In the genomic region with DNA sequence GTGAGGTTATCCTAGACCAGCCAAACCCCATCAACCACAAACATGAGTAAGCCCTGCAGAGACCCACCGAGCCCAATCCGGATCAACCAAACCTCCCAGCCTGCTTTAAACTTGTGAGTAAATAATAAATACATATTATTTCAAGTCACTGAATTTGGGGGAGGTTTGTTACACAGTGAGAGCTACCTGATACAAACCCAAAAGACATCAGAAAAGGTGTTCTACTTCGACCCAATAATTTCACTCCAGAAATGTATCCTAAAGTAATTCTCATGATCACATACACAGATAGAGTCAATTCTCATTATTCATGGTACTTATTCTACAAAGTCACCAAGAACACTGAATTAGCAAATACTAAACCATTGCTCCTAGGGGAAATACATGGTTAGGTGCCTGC, we compare ENCODE assay signal across 25 cellular contexts. TPM values are rescaled to one million over a fixed set of nuclear protein-coding genes. Genes with fewer than 3 reads are reported as not detected.
DNase-seq lines count a peak whose midpoint lies in the region; ATAC-seq, FAIRE-seq and TF ChIP-seq lines count a peak whose summit lies in the region.
"Had no signal": no experiment of that assay in that cellular context is flagged by ENCODE, and none has a peak within 500 bp of the region (broad histone marks: within the 10 kb centered on the region; RNA-seq: fewer than 3 reads in every experiment).

No MANE protein-coding gene starts in this region.

- POLR2A ChIA-PET in HepG2 (lab: Yijun Ruan, JAX), result no interaction called here
- POLR2A ChIA-PET in K562 (lab: Yijun Ruan, JAX), result no interaction called here

- ATAC-seq in HepG2 (no peak), right lobe of liver (no peak), K562 (no peak), upper lobe of right lung (no peak), HG03135 (IDR thresholded peaks at IDR 0.05; ENCODE audit: unreplicated experiment) (no peak)
- ATAC-seq: A549, GM12878 had no signal

- H3K9me3 ChIP-seq in HepG2 (ENCODE audit: low read length) (no peaks in the 10 kb centered on the region), right lobe of liver (no peaks in the 10 kb centered on the region), K562 (replicated peaks; ENCODE audit: control insufficient read depth, insufficient read depth, low read depth, low read length) (no peaks in the 10 kb centered on the region), upper lobe of right lung (no peaks in the 10 kb centered on the region), colonic mucosa (no peaks in the 10 kb centered on the region)
- H3K9me3 ChIP-seq: BE2C, HAP-1 had no signal

- no peak for FAIRE-seq in HepG2 (lab: Jason Lieb, UNC)
- FAIRE-seq in K562 (lab: Jason Lieb, UNC), result no peak
- FAIRE-seq: A549, GM12878, GM19239, H54 had no signal

- H3K4me1 ChIP-seq in HepG2 (ENCODE audit: insufficient read depth, low read length) (peaks cover 12% of the 10 kb centered on the region), right lobe of liver (no peaks in the 10 kb centered on the region), K562 (replicated peaks in 1 of 2; ENCODE audit: control insufficient read depth in 2 of 2, insufficient read depth in 2 of 2, low read length in 2 of 2) (no peaks in the 10 kb centered on the region; a peak in 1 of 5 replicates), upper lobe of right lung (no peaks in the 10 kb centered on the region), colonic mucosa (no peaks in the 10 kb centered on the region)
- H3K4me1 ChIP-seq: BE2C, HAP-1 had no signal

- H3K4me2 ChIP-seq in HepG2 (ENCODE audit: low read depth, low read length), result no peak overlapping the region
- no peak overlapping the region for H3K4me2 ChIP-seq in K562 (ENCODE audit: insufficient read depth, low read length)
- H3K4me2 ChIP-seq: A549; BLaER1 treated with 17β-estradiol and CSF1 and Interleukin-3, amounts not matched to agents 10 nM and 100 nM had no signal

- TF ChIP-seq POLR2A in HepG2 (IDR thresholded peaks at IDR 0.05; ENCODE audit: insufficient read depth in 1 of 2, low read depth in 2 of 2, low read length in 2 of 2) (no peak), right lobe of liver (IDR thresholded peaks at IDR 0.05) (no peak), K562 (conservative IDR thresholded peaks at IDR 0.05) (no peak)

- CTCF ChIA-PET in HepG2 (lab: Yijun Ruan, JAX; ENCODE audit: low intra/inter-chr PET ratio, low total read pairs), result no interaction called here
- CTCF ChIA-PET in K562 (lab: Yijun Ruan, JAX; ENCODE audit: low intra/inter-chr PET ratio), result no interaction called here

- no peaks in the 10 kb centered on the region for H3K27me3 ChIP-seq in HepG2 (ENCODE audit: control insufficient read depth in 1 of 2, insufficient read depth in 2 of 2, low read length in 2 of 2)
- no peaks in the 10 kb centered on the region for H3K27me3 ChIP-seq in right lobe of liver
- H3K27me3 ChIP-seq in K562 (ENCODE audit: control insufficient read depth in 2 of 2, insufficient read depth in 2 of 2, low read length in 2 of 2), result no peaks in the 10 kb centered on the region
- H3K27me3 ChIP-seq in upper lobe of right lung, result no peaks in the 10 kb centered on the region
- no peaks in the 10 kb centered on the region for H3K27me3 ChIP-seq in colonic mucosa
- H3K27me3 ChIP-seq: BE2C; BLaER1 treated with 17β-estradiol and CSF1 and Interleukin-3, amounts not matched to agents 10 nM and 100 nM had no signal

- H3K9ac ChIP-seq in HepG2 (ENCODE audit: insufficient read depth, low read depth, low read length) (no peak overlapping the region), K562 (ENCODE audit: insufficient read depth in 1 of 2, low read depth in 2 of 2, low read length in 2 of 2) (no peak overlapping the region), colonic mucosa (ENCODE audit: low read depth in 2 of 2, low read length in 2 of 2) (no peak overlapping the region)
- H3K9ac ChIP-seq: BLaER1 treated with 17β-estradiol and CSF1 and Interleukin-3, amounts not matched to agents 10 nM and 100 nM had no signal

- intact Hi-C loops in HepG2 (cut with micrococcal nuclease; ENCODE audit: unreplicated experiment) (no loop called here), right lobe of liver (cut with DNase I) (no loop called here), K562 (cut with micrococcal nuclease) (no loop called here), upper lobe of right lung (cut with DNase I) (no loop called here), colonic mucosa (cut with DNase I) (no loop called here)

- no peaks in the 10 kb centered on the region for H3K79me2 ChIP-seq in HepG2 (ENCODE audit: insufficient read depth, low read length)
- H3K79me2 ChIP-seq in K562 (ENCODE audit: control insufficient read depth, insufficient read depth, low read length), result no peaks in the 10 kb centered on the region

- H3K36me3 ChIP-seq in HepG2 (replicated peaks in 1 of 2; ENCODE audit: control insufficient read depth in 1 of 2, insufficient read depth in 2 of 2, low read length in 2 of 2) (no peaks in the 10 kb centered on the region), right lobe of liver (no peaks in the 10 kb centered on the region), K562 (ENCODE audit: control insufficient read depth, insufficient read depth, low read length) (0 out of 3 replicates have a peak, but pooled peaks cover 2% of the 10 kb centered on the region), upper lobe of right lung (no peaks in the 10 kb centered on the region), colonic mucosa (no peaks in the 10 kb centered on the region)
- H3K36me3 ChIP-seq: BE2C; BLaER1 treated with 17β-estradiol and CSF1 and Interleukin-3, amounts not matched to agents 10 nM and 100 nM; HAP-1 had no signal

- H3K27ac ChIP-seq in HepG2 (ENCODE audit: extremely low read length, insufficient read depth, low read length) (no peak overlapping the region), right lobe of liver (no peak overlapping the region), K562 (ENCODE audit: extremely low read depth, low read depth, low read length) (no peak overlapping the region), upper lobe of right lung (no peak overlapping the region), colonic mucosa (no peak overlapping the region)
- H3K27ac ChIP-seq: A549; BLaER1 treated with 17β-estradiol and CSF1 and Interleukin-3, amounts not matched to agents 10 nM and 100 nM had no signal

- in situ Hi-C loops in HepG2 (cut with HindIII; ENCODE audit: extremely low pct_ligation_motif_present, low pct_unique_long_range_greater_than_20kb) (no loop called here), K562 (cut with MboI) (no loop called here)

- H4K20me1 ChIP-seq in HepG2 (ENCODE audit: insufficient read depth, low read length) (no peaks in the 10 kb centered on the region), K562 (replicated peaks; ENCODE audit: control insufficient read depth, insufficient read depth, low read length) (no peaks in the 10 kb centered on the region)
- H4K20me1 ChIP-seq: BLaER1 treated with 17β-estradiol and CSF1 and Interleukin-3, amounts not matched to agents 10 nM and 100 nM had no signal

- BruUV-seq in HepG2 (replicated peaks; lab: Mats Ljungman, UMichigan) (no TSS peak), K562 (replicated peaks; lab: Mats Ljungman, UMichigan) (no TSS peak)

- DNase-seq in HepG2 (ENCODE audit: low spot score) (no peak), right lobe of liver (no peak), K562 (ENCODE audit: extremely low read depth in 1 of 4, low spot score in 3 of 4) (no peak), mesenteric fat pad (ENCODE audit: low spot score) (peak; percentile 26), upper lobe of right lung (peak; percentile 6), colonic mucosa (no peak)
- no peak for DNase-seq in activated CD8-positive, alpha-beta memory T cell treated with anti-CD3 and anti-CD28 coated beads for 24 hours
- DNase-seq: 8988T; ACHN; AML-193; BE2C; Calu3; CD4-positive, alpha-beta T cell; CD8-positive, alpha-beta memory T cell; DMS153; EL; GDM1; GOT3 had no signal

- TF ChIP-seq EP300 in HepG2 (IDR thresholded peaks at IDR 0.05; ENCODE audit: low read depth in 2 of 2, low read length in 2 of 2), result no peak
- no peak for TF ChIP-seq EP300 in HepG2 (CRISPR knock-in tag; IDR thresholded peaks at IDR 0.05; ENCODE audit: borderline replicate concordance)
- no peak for TF ChIP-seq EP300 in K562 (IDR thresholded peaks at IDR 0.05; ENCODE audit: low read length)

- no peak for TF ChIP-seq CTCF in HepG2 (CRISPR knock-in tag; IDR thresholded peaks at IDR 0.05)
- TF ChIP-seq CTCF in right lobe of liver (IDR thresholded peaks at IDR 0.05), result no peak
- TF ChIP-seq CTCF in K562 (IDR thresholded peaks at IDR 0.05 in 2 of 3, conservative IDR thresholded peaks at IDR 0.05 in 1 of 3; ENCODE audit: insufficient read depth in 2 of 3, low read depth in 1 of 3, low read length in 3 of 3), result no peak
- TF ChIP-seq CTCF in upper lobe of right lung (IDR thresholded peaks at IDR 0.05), result no peak
- TF ChIP-seq CTCF in colonic mucosa (IDR thresholded peaks at IDR 0.05), result no peak

- no peaks in the 10 kb centered on the region for H3K9me1 ChIP-seq in K562 (ENCODE audit: control insufficient read depth, insufficient read depth, low read length)

- no peak overlapping the region for H2AFZ ChIP-seq in HepG2 (ENCODE audit: low read length)
- H2AFZ ChIP-seq in K562 (ENCODE audit: low read depth, low read length), result no peak overlapping the region

- no peak for TF ChIP-seq RAD21 in HepG2 (CRISPR knock-in tag; IDR thresholded peaks at IDR 0.05)
- TF ChIP-seq RAD21 in K562 (CRISPR knock-in tag; conservative IDR thresholded peaks at IDR 0.05 in 1 of 2, IDR thresholded peaks at IDR 0.05 in 1 of 2), result no peak

- no peak overlapping the region for H3K4me3 ChIP-seq in HepG2 (replicated peaks in 1 of 3; ENCODE audit: insufficient read depth in 1 of 3, low read depth in 2 of 3, low read length in 3 of 3)
- no peak overlapping the region for H3K4me3 ChIP-seq in right lobe of liver
- H3K4me3 ChIP-seq in K562, result no peak overlapping the region
- H3K4me3 ChIP-seq in upper lobe of right lung, result no peak overlapping the region
- no peak overlapping the region for H3K4me3 ChIP-seq in colonic mucosa
- H3K4me3 ChIP-seq: A549; BLaER1 treated with 17β-estradiol and CSF1 and Interleukin-3, amounts not matched to agents 10 nM and 100 nM; GM12878; HAP-1 had no signal

- WGBS in HepG2 (ENCODE audit: low lambda C conversion rate), result 87% methylated on average over 3 of the region's 3 CpGs
- WGBS in right lobe of liver (ENCODE audit: insufficient coverage, low coverage, low lambda C conversion rate, missing lambda C conversion rate), result 97% methylated on average over 3 of the region's 3 CpGs
- WGBS in K562 (ENCODE audit: insufficient coverage, low coverage, missing lambda C conversion rate), result 64% methylated on average over 3 of the region's 3 CpGs

RNA-seq across cellular contexts. Expression of a gene that starts 16.2 kb away (rescaled TPM):
- total RNA-seq in HepG2 (2016; rRNA removed; fragmentation: Illumina TruSeq; extraction: Trizol) (73.7 and 128 TPM in 2 replicates), right lobe of liver (100 to 1,000 TPM in 1 of 6 experiments, 10 to 100 TPM in 5; 36.6 to 100 (median 57.5) TPM), K562 (2014; rRNA removed) (118 and 123 TPM in 2 replicates), K562 (2014; rRNA removed; fragmentation: Illumina TruSeq; extraction: Trizol) (154 and 166 TPM in 2 replicates), K562 (2015; rRNA removed; fragmentation: Illumina TruSeq; extraction: Trizol) (141 and 147 TPM in 2 replicates), K562 (2021) (206 TPM in 2 replicates), mesenteric fat pad (241 TPM), upper lobe of right lung (257 TPM), colonic mucosa (100 to 1,000 TPM; 112 to 166 TPM)
- 21.0 and 28.0 TPM in 2 replicates for total RNA-seq in HepG2 (2016; cell fraction: cytosol; rRNA removed; fragmentation: Illumina TruSeq; extraction: Trizol; ENCODE audit: low read depth)
- 70.7 and 135 TPM in 2 replicates for total RNA-seq in HepG2 (2016; cell fraction: insoluble cytoplasmic fraction; rRNA removed; fragmentation: Illumina TruSeq; extraction: Trizol)
- total RNA-seq in HepG2 (2016; cell fraction: membrane; rRNA removed; fragmentation: Illumina TruSeq; extraction: Trizol), result 29.9 and 30.4 TPM in 2 replicates
- 66.4 and 67.4 TPM in 2 replicates for total RNA-seq in HepG2 (2016; cell fraction: nucleus; rRNA removed; fragmentation: Illumina TruSeq; extraction: Trizol)
- polyA plus RNA-seq in HepG2 (2011; rRNA removed) (116 and 131 TPM in 2 replicates), K562 (2011; rRNA removed) (265 and 280 TPM in 2 replicates), K562 (2014; fragmentation: Illumina TruSeq; extraction: Trizol) (142 and 159 TPM in 2 replicates), K562 (2014; fragmentation: Nextera tagmentation; extraction: Ambion mirVana) (10 to 100 TPM; 55.2 to 68.6 TPM), K562 (2014; rRNA removed) (125 and 150 TPM in 2 replicates)
- 95.2 and 104 TPM in 2 replicates for polyA plus RNA-seq in HepG2 (2011; cell fraction: cytosol; rRNA removed)
- 66.8 and 86.4 TPM in 2 replicates for polyA plus RNA-seq in HepG2 (2011; cell fraction: nucleus; rRNA removed)
- polyA plus RNA-seq in HepG2 (2012), result 68.8 and 74.2 TPM in 2 replicates
- polyA plus RNA-seq in HepG2 (2016; cell fraction: cytosol; fragmentation: Illumina TruSeq; extraction: Trizol; ENCODE audit: low read depth), result 5.3 and 6.6 TPM in 2 replicates
- polyA plus RNA-seq in HepG2 (2016; cell fraction: insoluble cytoplasmic fraction; fragmentation: Illumina TruSeq; extraction: Trizol; ENCODE audit: low read depth), result 202 and 219 TPM in 2 replicates
- polyA plus RNA-seq in HepG2 (2016; cell fraction: membrane; fragmentation: Illumina TruSeq; extraction: Trizol; ENCODE audit: low read depth), result 17.3 and 18.7 TPM in 2 replicates
- polyA plus RNA-seq in HepG2 (2016; cell fraction: nucleus; fragmentation: Illumina TruSeq; extraction: Trizol; ENCODE audit: insufficient read depth, low read depth), result 93.1 and 94.0 TPM in 2 replicates
- 321 and 493 TPM in 2 replicates for polyA minus RNA-seq in HepG2 (2011; rRNA and poly(A)+ RNA removed; ENCODE audit: low replicate concordance)
- 108 and 148 TPM in 2 replicates for polyA minus RNA-seq in HepG2 (2011; cell fraction: cytosol; rRNA and poly(A)+ RNA removed)
- polyA minus RNA-seq in HepG2 (2011; cell fraction: nucleus; rRNA and poly(A)+ RNA removed), result 132 and 144 TPM in 2 replicates
- 275 and 365 TPM in 2 replicates for total RNA-seq in K562 (2011; cell fraction: chromatin; rRNA removed; ENCODE audit: low replicate concordance)
- total RNA-seq in K562 (2011; cell fraction: nucleolus; rRNA removed), result 109 and 134 TPM in 2 replicates
- 215 and 268 TPM in 2 replicates for total RNA-seq in K562 (2011; cell fraction: nucleoplasm; rRNA removed)
- 140 and 201 TPM in 2 replicates for polyA plus RNA-seq in K562 (2011; cell fraction: cytosol; rRNA removed)
- polyA plus RNA-seq in K562 (2011; cell fraction: nucleus; rRNA removed), result 132 and 151 TPM in 2 replicates
- 106 and 126 TPM in 2 replicates for polyA plus RNA-seq in K562 (2012)
- polyA minus RNA-seq in K562 (2011; rRNA and poly(A)+ RNA removed), result 667 and 775 TPM in 2 replicates
- 210 and 245 TPM in 2 replicates for polyA minus RNA-seq in K562 (2011; cell fraction: cytosol; rRNA and poly(A)+ RNA removed)
- polyA minus RNA-seq in K562 (2011; cell fraction: nucleus; rRNA and poly(A)+ RNA removed), result 85.0 and 160 TPM in 2 replicates

Comparison
In these comparisons a context has a peak if more than half of its experiments do, and no peak if none do; other contexts are left out.
1. DNase-seq: peak in mesenteric fat pad (single experiment) and upper lobe of right lung (single experiment); none in HepG2 (single experiment), right lobe of liver (0 of 3), K562 (0 of 4), colonic mucosa (single experiment) and activated CD8-positive, alpha-beta memory T cell treated with anti-CD3 and anti-CD28 coated beads for 24 hours (single experiment).